In the genomic region with DNA sequence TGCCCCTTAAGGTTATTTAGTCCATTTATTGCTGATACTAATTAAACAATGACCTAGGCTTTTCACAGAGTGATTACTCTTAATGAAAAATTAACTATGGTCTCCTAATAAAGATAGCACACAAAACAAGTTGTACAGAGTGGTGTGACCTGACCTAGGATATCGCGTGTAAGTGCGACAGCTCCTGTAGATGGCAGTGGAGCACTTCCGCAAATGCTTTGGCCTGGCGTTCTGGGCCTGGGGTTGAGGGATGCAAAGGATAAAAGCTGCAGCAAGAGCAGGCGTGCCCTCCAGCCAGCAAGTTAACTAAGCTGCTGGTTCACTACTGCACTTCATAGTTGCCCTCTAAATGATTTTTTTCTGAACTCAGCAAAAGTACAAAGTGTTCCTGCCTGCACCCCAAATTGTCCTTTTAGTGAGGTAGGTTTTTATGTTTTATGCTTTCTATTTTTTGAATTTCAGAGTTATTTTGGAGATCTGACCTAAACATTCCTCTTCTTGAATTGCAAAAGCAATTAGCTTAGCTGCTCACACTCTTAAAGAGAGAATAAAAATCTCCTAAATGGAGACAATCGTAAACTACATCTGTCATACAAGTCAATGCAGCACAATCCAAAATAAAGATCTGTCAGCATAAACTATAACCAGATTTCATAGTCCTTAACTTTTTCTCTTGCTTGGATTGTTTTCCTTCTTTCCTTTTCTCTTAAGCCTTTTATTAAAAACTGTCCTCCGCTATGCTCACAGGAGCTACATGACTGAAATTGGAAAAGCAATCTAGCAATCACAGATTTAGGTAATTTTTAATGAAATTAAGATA, we compare ENCODE assay signal across 8 cellular contexts.
DNase-seq lines count a peak whose midpoint lies in the region; ATAC-seq and TF ChIP-seq lines count a peak whose summit lies in the region.

No MANE protein-coding gene starts in this region.

- ATAC-seq in GM18519 (IDR thresholded peaks at IDR 0.05; ENCODE audit: low FRiP score, unreplicated experiment) (peak; percentile 96), HG03571 (IDR thresholded peaks at IDR 0.05; ENCODE audit: unreplicated experiment) (peak; percentile 73), HG03439 (IDR thresholded peaks at IDR 0.05; ENCODE audit: unreplicated experiment) (no peak)

- no peaks in the 10 kb centered on the region for H4K20me1 ChIP-seq in hepatocyte (ENCODE audit: insufficient read depth, poor library complexity, severe bottlenecking)

- H3K36me3 ChIP-seq in hepatocyte (replicated peaks; ENCODE audit: insufficient read depth, low read depth), result no peaks in the 10 kb centered on the region

- TF ChIP-seq CTCF in AG09319 (IDR thresholded peaks at IDR 0.05; ENCODE audit: low read depth, low read length) (peak; percentile 93), hepatocyte (IDR thresholded peaks at IDR 0.05; ENCODE audit: poor library complexity) (peak; percentile 85)

- no peaks in the 10 kb centered on the region for H3K79me2 ChIP-seq in hepatocyte

- H3K27me3 ChIP-seq in hepatocyte, result no peaks in the 10 kb centered on the region

- no peaks in the 10 kb centered on the region for H3K9me3 ChIP-seq in hepatocyte (ENCODE audit: low read depth)

- DNase-seq in AG09319 (ENCODE audit: extremely low read depth, low read depth) (peak; percentile 79), NCI-H69 (lab: John Stamatoyannopoulos, UW) (peak; percentile 95), anterior cingulate cortex (lab: John Stamatoyannopoulos, UW) (peak in 51 of 58 donors; percentile 5 to 77 (median 39)), hepatocyte (ENCODE audit: low spot score) (peak; percentile 89), skeletal muscle cell (ENCODE audit: low read depth) (peak; percentile 62)

- H3K9me2 ChIP-seq in hepatocyte (replicated peaks; ENCODE audit: insufficient read depth), result no peaks in the 10 kb centered on the region

- 26% methylated on average over 8 of the region's 8 CpGs for WGBS in hepatocyte (ENCODE audit: low lambda C conversion rate, missing lambda C conversion rate)

- H2AFZ ChIP-seq in hepatocyte, result peak overlapping the region; percentile 12

- peak overlapping the region; percentile 12 for H3K27ac ChIP-seq in hepatocyte

- peaks cover 12% of the 10 kb centered on the region for H3K4me1 ChIP-seq in hepatocyte (ENCODE audit: insufficient read depth)

- H3K4me2 ChIP-seq in hepatocyte, result no peak overlapping the region

- no peak overlapping the region for H3K4me3 ChIP-seq in hepatocyte
- no peak overlapping the region for H3K4me3 ChIP-seq in skeletal muscle cell (ENCODE audit: low read depth, low read length)

Comparison
In these comparisons a context has a peak if more than half of its experiments do, and no peak if none do; other contexts are left out.
1. DNase-seq: peak in every context shown above with its lines; median percentile 95 in NCI-H69; 89 in hepatocyte; 79 in AG09319; 62 in skeletal muscle cell; 39 in anterior cingulate cortex.